Comparison of ENCODE assay signal across 25 cellular contexts in the genomic region with DNA sequence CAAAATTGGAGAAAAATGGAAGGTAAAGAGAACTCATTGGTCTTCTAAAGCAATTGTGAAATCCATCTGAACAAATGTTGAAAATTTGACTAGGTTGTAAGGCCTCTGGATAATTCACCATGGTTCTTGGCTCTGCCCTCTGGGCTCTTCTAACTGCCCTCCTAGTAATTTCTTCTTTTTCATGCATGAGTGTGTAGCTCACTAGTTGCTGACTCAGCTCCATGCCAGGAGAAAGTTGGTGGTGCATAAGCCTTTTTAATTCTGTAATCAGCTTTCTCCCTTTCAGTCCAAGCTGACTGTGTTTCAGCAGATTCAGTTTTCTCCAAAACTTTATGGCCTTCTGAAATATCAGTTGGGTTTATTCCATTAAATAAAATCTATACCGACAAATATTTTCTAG.
"Had no signal": no experiment of that assay in that cellular context is flagged by ENCODE, and none has a peak within 500 bp of the region (broad histone marks: within the 10 kb centered on the region; RNA-seq: fewer than 3 reads in every experiment).

No MANE protein-coding gene starts in this region.

- FAIRE-seq: islet of Langerhans, pancreas, urothelium cell line had no signal

- DNase-seq: foreskin fibroblast; gastrocnemius medialis; glutamatergic neuron; heart right ventricle; hippocampal formation; left lung; mesenchymal stem cell; mucosa of descending colon; naive B cell; pancreas; sigmoid colon; stimulated activated CD4-positive, alpha-beta T cell treated with anti-CD3 and anti-CD28 coated beads, Interleukin-4, amount 100 ng/mL, for 4 hours; stimulated activated naive CD8-positive, alpha-beta T cell treated with anti-CD3 and anti-CD28 coated beads, Interleukin-15, Interleukin-2, amounts not matched to agents 100 U/mL and 50 U/mL, for 24 hours; substantia nigra; testis; tibial artery; upper lobe of left lung had no signal

- H3K4me3 ChIP-seq: coronary artery, gastrocnemius medialis, heart right ventricle, left lung, mucosa of descending colon, pancreas, right atrium auricular region, sigmoid colon, testis, tibial artery, upper lobe of left lung had no signal

- H3K9me3 ChIP-seq: gastrocnemius medialis, left lung, neutrophil, pancreas, right atrium auricular region, sigmoid colon, testis, tibial artery had no signal

- ATAC-seq: esophagus mucosa; gastrocnemius medialis; heart right ventricle; left lung; mucosa of descending colon; natural killer cell treated with Interleukin-12 subunit alpha and Interleukin-12 subunit beta and Interleukin-15 and Interleukin-18, amount 100 ng/mL, for 72 hours; pancreas; stimulated activated memory B cell treated with anti-CD40 and anti-IgM and Interleukin-4, amounts not matched to agents 10 μg/mL and 1 μg/mL and 100 μg/mL, for 72 hours; stimulated activated naive CD8-positive, alpha-beta T cell treated with anti-CD3 and anti-CD28 coated beads, Interleukin-15, Interleukin-2, amounts not matched to agents 100 U/mL and 50 U/mL, for 24 hours had no signal

- H3K4me1 ChIP-seq: gastrocnemius medialis, heart right ventricle, left lung, pancreas, right atrium auricular region, sigmoid colon, testis, tibial artery, upper lobe of left lung had no signal

- H3K27ac ChIP-seq: coronary artery, gastrocnemius medialis, heart right ventricle, left lung, neutrophil, pancreas, right atrium auricular region, sigmoid colon, testis, tibial artery, upper lobe of left lung had no signal
